ENCODE assay signal across 7 cellular contexts in genomic region chr12:121796855-121797751, GRCh38. TPM values are rescaled to one million over a fixed set of nuclear protein-coding genes. Genes with fewer than 3 reads are reported as not detected.
DNase-seq lines count a peak whose midpoint lies in the region; ATAC-seq, FAIRE-seq and TF ChIP-seq lines count a peak whose summit lies in the region.

No MANE protein-coding gene starts in this region.

- H3K9me3 Mint-ChIP-seq in osteocyte (ENCODE audit: unreplicated experiment): no peaks in the 10 kb centered on the region

- H3K27me3 Mint-ChIP-seq in osteocyte (ENCODE audit: unreplicated experiment): no peaks in the 10 kb centered on the region

- peaks cover 55% of the 10 kb centered on the region for H3K4me1 Mint-ChIP-seq in osteocyte (ENCODE audit: unreplicated experiment)

- intact Hi-C loops in left cardiac atrium (cut with DNase I): no loop called here

- H3K27ac Mint-ChIP-seq in osteocyte (ENCODE audit: unreplicated experiment): peak overlapping the region; percentile 92

- peak; percentile 42 for TF ChIP-seq CTCF in osteocyte (IDR thresholded peaks at IDR 0.05)
- no peak for TF ChIP-seq CTCF in GM20000 (IDR thresholded peaks at IDR 0.05; ENCODE audit: extremely low read depth, missing control alignments)

- peak; percentile 78 for DNase-seq in NCI-H2227 treated with DMSO at 0.1 percent for 48 hours (lab: John Stamatoyannopoulos, UW)
- peak in 56 of 58 donors; percentile 21 to 87 (median 68) for DNase-seq in anterior cingulate cortex (lab: John Stamatoyannopoulos, UW)
- peak; percentile 98 for DNase-seq in left cardiac atrium
- no peak for DNase-seq in osteocyte (ENCODE audit: extremely low spot score, unreplicated experiment)
- no peak for DNase-seq in GM20000 (ENCODE audit: low spot score)

- H3K36me3 Mint-ChIP-seq in osteocyte (ENCODE audit: unreplicated experiment): peaks cover 17% of the 10 kb centered on the region

- H3K4me3 Mint-ChIP-seq in osteocyte (ENCODE audit: unreplicated experiment): peak overlapping the region; percentile 68

- peak; percentile 80 for FAIRE-seq in G401.6 (lab: Jason Lieb, UNC)

- ATAC-seq in left cardiac atrium (peak; percentile 28 to 41), HG03135 (IDR thresholded peaks at IDR 0.05; ENCODE audit: unreplicated experiment) (no peak)

RNA-seq across cellular contexts. Expression of gene RHOF, which starts 3.6 kb away (rescaled TPM):
- total RNA-seq in left cardiac atrium (10 to 100 TPM; 14.7 to 25.1 TPM), osteocyte (11.3 and 11.9 TPM in 2 replicates)

RNA-seq across cellular contexts. Expression of gene SETD1B, which starts 6.7 kb away (rescaled TPM):
- total RNA-seq in left cardiac atrium (10 to 100 TPM in 1 of 2 donors, 1 to 10 TPM in 1; 9.3 to 11.9 TPM), osteocyte (21.0 and 21.8 TPM in 2 replicates)

Comparison
In these comparisons a context has a peak if more than half of its experiments do, and no peak if none do; other contexts are left out.
1. DNase-seq: peak in NCI-H2227 treated with DMSO at 0.1 percent for 48 hours (single experiment), anterior cingulate cortex (56 of 58) and left cardiac atrium (single experiment); none in osteocyte (single experiment) and GM20000 (single experiment).